In the genomic region with DNA sequence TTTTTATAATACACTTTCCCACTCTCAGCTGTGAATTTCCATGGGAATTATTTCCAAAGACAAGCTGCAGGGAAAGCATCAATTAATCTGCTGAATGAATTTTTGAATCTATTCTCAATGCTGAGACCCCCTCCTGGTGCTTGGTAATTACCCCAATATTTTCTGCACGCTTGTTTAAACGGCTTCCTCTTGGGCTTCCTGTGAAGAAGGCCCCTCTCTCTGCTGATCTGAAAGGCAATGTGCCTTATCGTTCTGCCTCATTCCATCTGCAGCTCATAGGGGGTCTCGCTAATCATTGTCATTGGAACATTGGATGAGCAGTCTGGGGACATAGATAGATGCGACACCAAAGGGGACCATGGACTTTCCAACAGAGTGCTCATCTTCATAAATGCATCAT, we compare ENCODE assay signal across 35 cellular contexts.
"Had no signal": no experiment of that assay in that cellular context is flagged by ENCODE, and none has a peak within 500 bp of the region (broad histone marks: within the 10 kb centered on the region; RNA-seq: fewer than 3 reads in every experiment).

No MANE protein-coding gene starts in this region.

- H3K4me1 ChIP-seq: adrenal gland, body of pancreas, breast epithelium, colonic mucosa, esophagus squamous epithelium, gastroesophageal sphincter, heart right ventricle had no signal

- H3K36me3 ChIP-seq: adrenal gland, breast epithelium, cardiac muscle cell, colonic mucosa, esophagus squamous epithelium, gastroesophageal sphincter, heart right ventricle had no signal

- ATAC-seq: activated CD4-positive, alpha-beta T cell treated with anti-CD3 and anti-CD28 coated beads for 36 hours; activated CD8-positive, alpha-beta memory T cell treated with anti-CD3 and anti-CD28 coated beads, Interleukin-2, amount 10 ng/mL, durations not matched to agents 7 days and 5 days; activated CD8-positive, alpha-beta T cell treated with anti-CD3 and anti-CD28 coated beads, Interleukin-2, amount 10 ng/mL, durations not matched to agents 7 days and 5 days; activated naive CD8-positive, alpha-beta T cell treated with anti-CD3 and anti-CD28 coated beads, Interleukin-2, amount 50 U/mL, for 24 hours; body of pancreas; gastroesophageal sphincter; heart right ventricle; T-helper 17 cell had no signal

- H3K36me3 Mint-ChIP-seq: activated CD4-positive, alpha-beta memory T cell treated with anti-CD3 and anti-CD28 coated beads for 36 hours; activated CD8-positive, alpha-beta memory T cell treated with anti-CD3 and anti-CD28 coated beads, Interleukin-2, amount 10 ng/mL, durations not matched to agents 7 days and 5 days; activated naive CD4-positive, alpha-beta T cell treated with anti-CD3 and anti-CD28 coated beads, Interleukin-2, amount 50 U/mL, for 24 hours; activated naive CD8-positive, alpha-beta T cell treated with anti-CD3 and anti-CD28 coated beads for 36 hours had no signal

- H3K27me3 Mint-ChIP-seq: activated CD4-positive, alpha-beta memory T cell treated with anti-CD3 and anti-CD28 coated beads for 36 hours; activated CD4-positive, alpha-beta T cell treated with anti-CD3 and anti-CD28 coated beads for 36 hours; activated CD4-positive, alpha-beta T cell treated with anti-CD3 and anti-CD28 coated beads, Interleukin-2, amount 10 ng/mL, durations not matched to agents 24 days and 14 days; activated CD8-positive, alpha-beta memory T cell treated with anti-CD3 and anti-CD28 coated beads, Interleukin-2, amount 10 ng/mL, durations not matched to agents 7 days and 5 days; activated naive CD4-positive, alpha-beta T cell treated with anti-CD3 and anti-CD28 coated beads, Interleukin-2, amount 50 U/mL, for 24 hours; activated naive CD8-positive, alpha-beta T cell treated with anti-CD3 and anti-CD28 coated beads for 36 hours; activated naive CD8-positive, alpha-beta T cell treated with anti-CD3 and anti-CD28 coated beads, Interleukin-2, amount 50 U/mL, for 24 hours; T-helper 17 cell had no signal

- DNase-seq: activated CD4-positive, alpha-beta memory T cell treated with anti-CD3 and anti-CD28 coated beads for 36 hours; activated CD4-positive, alpha-beta T cell treated with anti-CD3 and anti-CD28 coated beads for 36 hours; activated CD4-positive, alpha-beta T cell treated with anti-CD3 and anti-CD28 coated beads, Interleukin-2, amount 10 ng/mL, durations not matched to agents 24 days and 14 days; activated CD4-positive, CD25-positive, alpha-beta regulatory T cell; activated CD4-positive, CD25-positive, alpha-beta regulatory T cell treated with anti-CD3 and anti-CD28 coated beads, Interleukin-2, amount 50 U/mL, for 72 hours; activated CD8-positive, alpha-beta memory T cell treated with anti-CD3 and anti-CD28 coated beads, Interleukin-2, amount 10 ng/mL, durations not matched to agents 7 days and 5 days; activated CD8-positive, alpha-beta memory T cell treated with anti-CD3 and anti-CD28 coated beads, Interleukin-2, amount 50 U/mL, for 4 hours; activated CD8-positive, alpha-beta T cell treated with anti-CD3 and anti-CD28 coated beads, Interleukin-2, amount 10 ng/mL, durations not matched to agents 7 days and 5 days; activated effector memory CD4-positive, alpha-beta T cell treated with anti-CD3 and anti-CD28 coated beads, Interleukin-2, amount 50 U/mL, for 16 hours; activated naive CD4-positive, alpha-beta T cell treated with anti-CD3 and anti-CD28 coated beads for 36 hours; activated naive CD8-positive, alpha-beta T cell treated with anti-CD3 and anti-CD28 coated beads for 36 hours; activated naive CD8-positive, alpha-beta T cell treated with anti-CD3 and anti-CD28 coated beads, Interleukin-2, amount 50 U/mL, for 24 hours; activated T-cell treated with anti-CD3 and anti-CD28 coated beads, Interleukin-2, amount 50 U/mL, for 1 hour; activated T-cell treated with anti-CD3 and anti-CD28 coated beads, Interleukin-2, amount 50 U/mL, for 48 hours; adrenal gland; amygdala; aorta; body of pancreas; central memory CD4-positive, alpha-beta T cell; cerebellar nuclear complex; colonic mucosa; effector CD8-positive, alpha-beta T cell; esophagus squamous epithelium; foreskin melanocyte; heart right ventricle; T-helper 17 cell; T1000 had no signal

- H3K9me3 ChIP-seq: adrenal gland, body of pancreas, breast epithelium, colonic mucosa, gastroesophageal sphincter had no signal

- H3K9me3 Mint-ChIP-seq: activated CD4-positive, alpha-beta T cell treated with anti-CD3 and anti-CD28 coated beads, Interleukin-2, amount 10 ng/mL, durations not matched to agents 24 days and 14 days; activated naive CD4-positive, alpha-beta T cell treated with anti-CD3 and anti-CD28 coated beads, Interleukin-2, amount 50 U/mL, for 24 hours; activated T-helper 1 cell treated with anti-CD3 and anti-CD28 coated beads, Interleukin-12 subunit alpha, Interleukin-12 subunit beta, Interleukin-2, Interleukin-4 antibody, amounts not matched to agents 30 ng/mL and 10 ng/mL and 1 ng/mL, durations not matched to agents 14 hours and 24 hours and 36 hours had no signal

- H3K27ac ChIP-seq: adrenal gland, body of pancreas, breast epithelium, cardiac muscle cell, colonic mucosa, epithelial cell of prostate, esophagus squamous epithelium, gastroesophageal sphincter, heart right ventricle had no signal

- H3K27ac Mint-ChIP-seq: activated CD4-positive, alpha-beta memory T cell treated with anti-CD3 and anti-CD28 coated beads for 36 hours; activated CD4-positive, alpha-beta T cell treated with anti-CD3 and anti-CD28 coated beads for 36 hours; activated CD4-positive, alpha-beta T cell treated with anti-CD3 and anti-CD28 coated beads, Interleukin-2, amount 10 ng/mL, durations not matched to agents 24 days and 14 days; activated CD8-positive, alpha-beta memory T cell treated with anti-CD3 and anti-CD28 coated beads, Interleukin-2, amount 10 ng/mL, durations not matched to agents 7 days and 5 days; activated CD8-positive, alpha-beta T cell treated with anti-CD3 and anti-CD28 coated beads, Interleukin-2, amount 10 ng/mL, durations not matched to agents 7 days and 5 days; activated naive CD4-positive, alpha-beta T cell treated with anti-CD3 and anti-CD28 coated beads for 36 hours; activated naive CD4-positive, alpha-beta T cell treated with anti-CD3 and anti-CD28 coated beads, Interleukin-2, amount 50 U/mL, for 24 hours; activated naive CD8-positive, alpha-beta T cell treated with anti-CD3 and anti-CD28 coated beads for 36 hours; activated naive CD8-positive, alpha-beta T cell treated with anti-CD3 and anti-CD28 coated beads, Interleukin-2, amount 50 U/mL, for 24 hours; activated T-helper 1 cell treated with anti-CD3 and anti-CD28 coated beads, Interleukin-12 subunit alpha, Interleukin-12 subunit beta, Interleukin-2, Interleukin-4 antibody, amounts not matched to agents 30 ng/mL and 10 ng/mL and 1 ng/mL, durations not matched to agents 14 hours and 24 hours and 36 hours; activated T-helper 2 cell treated with anti-CD3 and anti-CD28 coated beads, Interferon-gamma antibody, Interleukin-2, Interleukin-4, amounts not matched to agents 10 μg/mL and 5 μg/mL and 100 μg/mL, durations not matched to agents 14 hours and 24 hours and 36 hours; T-helper 17 cell; T-helper 2 cell treated with Interferon-gamma antibody and Interleukin-4, amounts not matched to agents 5 μg/mL and 100 μg/mL, for 36 hours had no signal

- H3K4me3 Mint-ChIP-seq: activated CD4-positive, alpha-beta memory T cell treated with anti-CD3 and anti-CD28 coated beads for 36 hours; activated CD4-positive, alpha-beta T cell treated with anti-CD3 and anti-CD28 coated beads for 36 hours; activated CD4-positive, alpha-beta T cell treated with anti-CD3 and anti-CD28 coated beads, Interleukin-2, amount 10 ng/mL, durations not matched to agents 24 days and 14 days; activated CD8-positive, alpha-beta memory T cell treated with anti-CD3 and anti-CD28 coated beads, Interleukin-2, amount 10 ng/mL, durations not matched to agents 7 days and 5 days; activated CD8-positive, alpha-beta T cell treated with anti-CD3 and anti-CD28 coated beads, Interleukin-2, amount 10 ng/mL, durations not matched to agents 7 days and 5 days; activated naive CD4-positive, alpha-beta T cell treated with anti-CD3 and anti-CD28 coated beads for 36 hours; activated naive CD4-positive, alpha-beta T cell treated with anti-CD3 and anti-CD28 coated beads, Interleukin-2, amount 50 U/mL, for 24 hours; activated naive CD8-positive, alpha-beta T cell treated with anti-CD3 and anti-CD28 coated beads for 36 hours; activated naive CD8-positive, alpha-beta T cell treated with anti-CD3 and anti-CD28 coated beads, Interleukin-2, amount 50 U/mL, for 24 hours; activated T-helper 1 cell treated with anti-CD3 and anti-CD28 coated beads, Interleukin-12 subunit alpha, Interleukin-12 subunit beta, Interleukin-2, Interleukin-4 antibody, amounts not matched to agents 30 ng/mL and 10 ng/mL and 1 ng/mL, durations not matched to agents 14 hours and 24 hours and 36 hours; T-helper 17 cell; T-helper 2 cell treated with Interferon-gamma antibody and Interleukin-4, amounts not matched to agents 5 μg/mL and 100 μg/mL, for 36 hours had no signal

- H3K4me3 ChIP-seq: adrenal gland, body of pancreas, breast epithelium, cardiac muscle cell, colonic mucosa, esophagus squamous epithelium, gastroesophageal sphincter, heart right ventricle had no signal

- H3K4me1 Mint-ChIP-seq: activated CD4-positive, alpha-beta T cell treated with anti-CD3 and anti-CD28 coated beads for 36 hours; activated CD4-positive, alpha-beta T cell treated with anti-CD3 and anti-CD28 coated beads, Interleukin-2, amount 10 ng/mL, durations not matched to agents 24 days and 14 days; activated CD8-positive, alpha-beta memory T cell treated with anti-CD3 and anti-CD28 coated beads, Interleukin-2, amount 10 ng/mL, durations not matched to agents 7 days and 5 days; activated naive CD4-positive, alpha-beta T cell treated with anti-CD3 and anti-CD28 coated beads, Interleukin-2, amount 50 U/mL, for 24 hours; activated naive CD8-positive, alpha-beta T cell treated with anti-CD3 and anti-CD28 coated beads for 36 hours; activated naive CD8-positive, alpha-beta T cell treated with anti-CD3 and anti-CD28 coated beads, Interleukin-2, amount 50 U/mL, for 24 hours; T-helper 17 cell had no signal

- H3K27me3 ChIP-seq: adrenal gland, body of pancreas, breast epithelium, cardiac muscle cell, colonic mucosa, esophagus squamous epithelium, gastroesophageal sphincter, heart right ventricle had no signal
